Comparison of ENCODE assay signal across 1 cellular context in the genomic region with DNA sequence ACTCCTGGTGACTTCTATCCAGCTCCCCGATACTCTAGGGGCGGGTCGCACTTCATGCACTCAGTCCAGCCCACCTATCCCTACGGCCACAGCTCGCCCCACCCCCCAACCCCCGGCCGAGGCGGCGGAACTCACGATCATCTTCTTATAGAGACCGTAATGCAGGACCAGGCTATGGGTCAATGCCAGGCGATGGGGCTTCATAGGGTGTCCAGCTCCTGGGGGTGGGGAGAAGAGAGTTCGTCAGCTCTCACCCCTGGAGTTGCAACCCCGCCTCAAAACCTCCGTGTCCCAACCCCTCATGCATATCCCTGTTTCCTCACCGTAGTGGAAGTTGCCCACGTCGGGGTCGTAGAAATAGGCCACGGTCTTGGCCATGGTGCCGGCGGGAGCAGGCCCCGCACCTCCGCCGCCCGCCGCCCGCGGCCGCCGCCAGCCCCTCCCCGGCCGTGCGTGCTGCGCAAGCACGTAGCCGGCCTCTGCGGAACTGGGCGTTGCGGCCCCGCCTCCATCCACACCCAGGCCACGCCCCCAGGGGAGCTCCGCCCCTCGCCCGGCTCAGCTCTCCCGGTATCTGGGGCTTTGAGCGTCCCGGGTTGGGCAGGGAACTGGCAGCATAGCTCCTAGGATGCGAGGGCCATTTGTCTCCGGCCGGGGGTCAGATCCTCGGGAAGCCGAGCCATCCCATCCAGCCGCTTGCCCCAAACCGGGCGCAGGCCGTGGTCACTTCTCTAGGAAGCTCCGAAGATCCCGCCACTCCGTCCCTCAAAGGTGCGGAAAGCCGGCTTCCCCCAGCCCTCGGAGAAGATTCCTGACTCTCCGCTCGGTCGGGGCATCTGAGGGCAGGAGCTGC.
TF ChIP-seq lines count a peak whose summit lies in the region.

A gene (minus strand): TSS at position 437 of the 853 bp plus-strand sequence. CDS start 59 bp downstream, at position 378.
A gene with protein sequence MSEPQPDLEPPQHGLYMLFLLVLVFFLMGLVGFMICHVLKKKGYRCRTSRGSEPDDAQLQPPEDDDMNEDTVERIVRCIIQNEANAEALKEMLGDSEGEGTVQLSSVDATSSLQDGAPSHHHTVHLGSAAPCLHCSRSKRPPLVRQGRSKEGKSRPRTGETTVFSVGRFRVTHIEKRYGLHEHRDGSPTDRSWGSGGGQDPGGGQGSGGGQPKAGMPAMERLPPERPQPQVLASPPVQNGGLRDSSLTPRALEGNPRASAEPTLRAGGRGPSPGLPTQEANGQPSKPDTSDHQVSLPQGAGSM (plus strand): TSS at position 585 of the 853 bp plus-strand sequence. CDS start 1,229 bp downstream, outside the sequence.

TF ChIP-seq in HepG2, 621 proteins besides CTCF, POLR2A, EP300 and RAD21 (continued from another document and continues in another):
- TF ChIP-seq, protein P1, sequence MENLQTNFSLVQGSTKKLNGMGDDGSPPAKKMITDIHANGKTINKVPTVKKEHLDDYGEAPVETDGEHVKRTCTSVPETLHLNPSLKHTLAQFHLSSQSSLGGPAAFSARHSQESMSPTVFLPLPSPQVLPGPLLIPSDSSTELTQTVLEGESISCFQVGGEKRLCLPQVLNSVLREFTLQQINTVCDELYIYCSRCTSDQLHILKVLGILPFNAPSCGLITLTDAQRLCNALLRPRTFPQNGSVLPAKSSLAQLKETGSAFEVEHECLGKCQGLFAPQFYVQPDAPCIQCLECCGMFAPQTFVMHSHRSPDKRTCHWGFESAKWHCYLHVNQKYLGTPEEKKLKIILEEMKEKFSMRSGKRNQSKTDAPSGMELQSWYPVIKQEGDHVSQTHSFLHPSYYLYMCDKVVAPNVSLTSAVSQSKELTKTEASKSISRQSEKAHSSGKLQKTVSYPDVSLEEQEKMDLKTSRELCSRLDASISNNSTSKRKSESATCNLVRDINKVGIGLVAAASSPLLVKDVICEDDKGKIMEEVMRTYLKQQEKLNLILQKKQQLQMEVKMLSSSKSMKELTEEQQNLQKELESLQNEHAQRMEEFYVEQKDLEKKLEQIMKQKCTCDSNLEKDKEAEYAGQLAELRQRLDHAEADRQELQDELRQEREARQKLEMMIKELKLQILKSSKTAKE (CRISPR knock-in tag; IDR thresholded peaks at IDR 0.05; ENCODE audit: borderline replicate concordance), result no peak
- TF ChIP-seq, protein P2, sequence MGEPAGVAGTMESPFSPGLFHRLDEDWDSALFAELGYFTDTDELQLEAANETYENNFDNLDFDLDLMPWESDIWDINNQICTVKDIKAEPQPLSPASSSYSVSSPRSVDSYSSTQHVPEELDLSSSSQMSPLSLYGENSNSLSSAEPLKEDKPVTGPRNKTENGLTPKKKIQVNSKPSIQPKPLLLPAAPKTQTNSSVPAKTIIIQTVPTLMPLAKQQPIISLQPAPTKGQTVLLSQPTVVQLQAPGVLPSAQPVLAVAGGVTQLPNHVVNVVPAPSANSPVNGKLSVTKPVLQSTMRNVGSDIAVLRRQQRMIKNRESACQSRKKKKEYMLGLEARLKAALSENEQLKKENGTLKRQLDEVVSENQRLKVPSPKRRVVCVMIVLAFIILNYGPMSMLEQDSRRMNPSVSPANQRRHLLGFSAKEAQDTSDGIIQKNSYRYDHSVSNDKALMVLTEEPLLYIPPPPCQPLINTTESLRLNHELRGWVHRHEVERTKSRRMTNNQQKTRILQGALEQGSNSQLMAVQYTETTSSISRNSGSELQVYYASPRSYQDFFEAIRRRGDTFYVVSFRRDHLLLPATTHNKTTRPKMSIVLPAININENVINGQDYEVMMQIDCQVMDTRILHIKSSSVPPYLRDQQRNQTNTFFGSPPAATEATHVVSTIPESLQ (CRISPR knock-in tag; conservative IDR thresholded peaks at IDR 0.05), result no peak
- TF ChIP-seq ZNF30 (CRISPR knock-in tag; IDR thresholded peaks at IDR 0.05) (no peak), SETDB1 (CRISPR knock-in tag; IDR thresholded peaks at IDR 0.05; ENCODE audit: borderline replicate concordance) (no peak), ZNF776 (CRISPR knock-in tag; IDR thresholded peaks at IDR 0.05) (no peak), ZNF747 (CRISPR knock-in tag; IDR thresholded peaks at IDR 0.05; ENCODE audit: borderline replicate concordance) (peak; percentile 41; the same call in 1 of the 2 replicates), SCMH1 (CRISPR knock-in tag; IDR thresholded peaks at IDR 0.05; ENCODE audit: borderline replicate concordance) (no peak), ZNF558 (CRISPR knock-in tag; IDR thresholded peaks at IDR 0.05; ENCODE audit: borderline replicate concordance) (no peak), MED1 (CRISPR knock-in tag; IDR thresholded peaks at IDR 0.05) (0 out of 2 replicates have a peak, but pooled peaks have one; percentile 12), STAG1 (CRISPR knock-in tag; IDR thresholded peaks at IDR 0.05) (no peak), CCAR2 (optimal IDR thresholded peaks at IDR 0.05; ENCODE audit: low read depth, low read length) (no peak), THAP11 (CRISPR knock-in tag; IDR thresholded peaks at IDR 0.05) (peak; percentile 53; the same call in 1 of the 2 replicates), CAMTA2 (CRISPR knock-in tag; IDR thresholded peaks at IDR 0.05; ENCODE audit: borderline replicate concordance) (no peak; the same call in 1 of the 2 replicates), CEBPG (CRISPR knock-in tag; IDR thresholded peaks at IDR 0.05) (no peak), ZNF703 (CRISPR knock-in tag; IDR thresholded peaks at IDR 0.05; ENCODE audit: borderline replicate concordance) (no peak), ZNF260 (CRISPR knock-in tag; IDR thresholded peaks at IDR 0.05; ENCODE audit: borderline replicate concordance, low read depth) (no peak), ZFY (CRISPR knock-in tag; IDR thresholded peaks at IDR 0.05) (peak; percentile 93), ZC3H13 (CRISPR knock-in tag; IDR thresholded peaks at IDR 0.05) (no peak), ZNF891 (CRISPR knock-in tag; IDR thresholded peaks at IDR 0.05) (peak; percentile 76; the same call in 1 of the 2 replicates), SATB2 (CRISPR knock-in tag; IDR thresholded peaks at IDR 0.05) (no peak), CHCHD3 (CRISPR knock-in tag; IDR thresholded peaks at IDR 0.05) (no peak), ZNF761 (CRISPR knock-in tag; conservative IDR thresholded peaks at IDR 0.05) (no peak), SALL1 (CRISPR knock-in tag; IDR thresholded peaks at IDR 0.05) (peak; percentile 53), MED8 (CRISPR knock-in tag; IDR thresholded peaks at IDR 0.05; ENCODE audit: insufficient replicate concordance) (peak; percentile 20), NFRKB (IDR thresholded peaks at IDR 0.05) (no peak)
- TF ChIP-seq, protein P3, sequence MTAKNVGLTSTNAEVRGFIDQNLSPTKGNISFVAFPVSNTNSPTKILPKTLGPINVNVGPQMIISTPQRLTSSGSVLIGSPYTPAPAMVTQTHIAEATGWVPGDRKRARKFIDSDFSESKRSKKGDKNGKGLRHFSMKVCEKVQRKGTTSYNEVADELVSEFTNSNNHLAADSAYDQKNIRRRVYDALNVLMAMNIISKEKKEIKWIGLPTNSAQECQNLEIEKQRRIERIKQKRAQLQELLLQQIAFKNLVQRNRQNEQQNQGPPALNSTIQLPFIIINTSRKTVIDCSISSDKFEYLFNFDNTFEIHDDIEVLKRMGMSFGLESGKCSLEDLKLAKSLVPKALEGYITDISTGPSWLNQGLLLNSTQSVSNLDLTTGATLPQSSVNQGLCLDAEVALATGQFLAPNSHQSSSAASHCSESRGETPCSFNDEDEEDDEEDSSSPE (CRISPR knock-in tag; IDR thresholded peaks at IDR 0.05), result no peak
- TF ChIP-seq, protein P4, sequence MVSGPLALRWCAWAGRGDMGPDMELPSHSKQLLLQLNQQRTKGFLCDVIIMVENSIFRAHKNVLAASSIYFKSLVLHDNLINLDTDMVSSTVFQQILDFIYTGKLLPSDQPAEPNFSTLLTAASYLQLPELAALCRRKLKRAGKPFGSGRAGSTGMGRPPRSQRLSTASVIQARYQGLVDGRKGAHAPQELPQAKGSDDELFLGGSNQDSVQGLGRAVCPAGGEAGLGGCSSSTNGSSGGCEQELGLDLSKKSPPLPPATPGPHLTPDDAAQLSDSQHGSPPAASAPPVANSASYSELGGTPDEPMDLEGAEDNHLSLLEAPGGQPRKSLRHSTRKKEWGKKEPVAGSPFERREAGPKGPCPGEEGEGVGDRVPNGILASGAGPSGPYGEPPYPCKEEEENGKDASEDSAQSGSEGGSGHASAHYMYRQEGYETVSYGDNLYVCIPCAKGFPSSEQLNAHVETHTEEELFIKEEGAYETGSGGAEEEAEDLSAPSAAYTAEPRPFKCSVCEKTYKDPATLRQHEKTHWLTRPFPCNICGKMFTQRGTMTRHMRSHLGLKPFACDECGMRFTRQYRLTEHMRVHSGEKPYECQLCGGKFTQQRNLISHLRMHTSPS (CRISPR knock-in tag; IDR thresholded peaks at IDR 0.05; ENCODE audit: low read depth), result no peak
- TF ChIP-seq, protein P5, sequence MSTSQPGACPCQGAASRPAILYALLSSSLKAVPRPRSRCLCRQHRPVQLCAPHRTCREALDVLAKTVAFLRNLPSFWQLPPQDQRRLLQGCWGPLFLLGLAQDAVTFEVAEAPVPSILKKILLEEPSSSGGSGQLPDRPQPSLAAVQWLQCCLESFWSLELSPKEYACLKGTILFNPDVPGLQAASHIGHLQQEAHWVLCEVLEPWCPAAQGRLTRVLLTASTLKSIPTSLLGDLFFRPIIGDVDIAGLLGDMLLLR (CRISPR knock-in tag; IDR thresholded peaks at IDR 0.05), result 0 out of 2 replicates have a peak, but pooled peaks have one; percentile 29
- TF ChIP-seq, protein P6, sequence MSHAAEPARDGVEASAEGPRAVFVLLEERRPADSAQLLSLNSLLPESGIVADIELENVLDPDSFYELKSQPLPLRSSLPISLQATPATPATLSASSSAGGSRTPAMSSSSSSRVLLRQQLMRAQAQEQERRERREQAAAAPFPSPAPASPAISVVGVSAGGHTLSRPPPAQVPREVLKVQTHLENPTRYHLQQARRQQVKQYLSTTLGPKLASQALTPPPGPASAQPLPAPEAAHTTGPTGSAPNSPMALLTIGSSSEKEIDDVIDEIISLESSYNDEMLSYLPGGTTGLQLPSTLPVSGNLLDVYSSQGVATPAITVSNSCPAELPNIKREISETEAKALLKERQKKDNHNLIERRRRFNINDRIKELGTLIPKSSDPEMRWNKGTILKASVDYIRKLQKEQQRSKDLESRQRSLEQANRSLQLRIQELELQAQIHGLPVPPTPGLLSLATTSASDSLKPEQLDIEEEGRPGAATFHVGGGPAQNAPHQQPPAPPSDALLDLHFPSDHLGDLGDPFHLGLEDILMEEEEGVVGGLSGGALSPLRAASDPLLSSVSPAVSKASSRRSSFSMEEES (CRISPR knock-in tag; IDR thresholded peaks at IDR 0.05), result no peak
- TF ChIP-seq, protein P7, sequence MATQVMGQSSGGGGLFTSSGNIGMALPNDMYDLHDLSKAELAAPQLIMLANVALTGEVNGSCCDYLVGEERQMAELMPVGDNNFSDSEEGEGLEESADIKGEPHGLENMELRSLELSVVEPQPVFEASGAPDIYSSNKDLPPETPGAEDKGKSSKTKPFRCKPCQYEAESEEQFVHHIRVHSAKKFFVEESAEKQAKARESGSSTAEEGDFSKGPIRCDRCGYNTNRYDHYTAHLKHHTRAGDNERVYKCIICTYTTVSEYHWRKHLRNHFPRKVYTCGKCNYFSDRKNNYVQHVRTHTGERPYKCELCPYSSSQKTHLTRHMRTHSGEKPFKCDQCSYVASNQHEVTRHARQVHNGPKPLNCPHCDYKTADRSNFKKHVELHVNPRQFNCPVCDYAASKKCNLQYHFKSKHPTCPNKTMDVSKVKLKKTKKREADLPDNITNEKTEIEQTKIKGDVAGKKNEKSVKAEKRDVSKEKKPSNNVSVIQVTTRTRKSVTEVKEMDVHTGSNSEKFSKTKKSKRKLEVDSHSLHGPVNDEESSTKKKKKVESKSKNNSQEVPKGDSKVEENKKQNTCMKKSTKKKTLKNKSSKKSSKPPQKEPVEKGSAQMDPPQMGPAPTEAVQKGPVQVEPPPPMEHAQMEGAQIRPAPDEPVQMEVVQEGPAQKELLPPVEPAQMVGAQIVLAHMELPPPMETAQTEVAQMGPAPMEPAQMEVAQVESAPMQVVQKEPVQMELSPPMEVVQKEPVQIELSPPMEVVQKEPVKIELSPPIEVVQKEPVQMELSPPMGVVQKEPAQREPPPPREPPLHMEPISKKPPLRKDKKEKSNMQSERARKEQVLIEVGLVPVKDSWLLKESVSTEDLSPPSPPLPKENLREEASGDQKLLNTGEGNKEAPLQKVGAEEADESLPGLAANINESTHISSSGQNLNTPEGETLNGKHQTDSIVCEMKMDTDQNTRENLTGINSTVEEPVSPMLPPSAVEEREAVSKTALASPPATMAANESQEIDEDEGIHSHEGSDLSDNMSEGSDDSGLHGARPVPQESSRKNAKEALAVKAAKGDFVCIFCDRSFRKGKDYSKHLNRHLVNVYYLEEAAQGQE (IDR thresholded peaks at IDR 0.05; ENCODE audit: borderline replicate concordance in 1 of 2, low read depth in 1 of 2, low read length in 2 of 2), result no peak; a peak in 1 of 4 replicates
- TF ChIP-seq, protein P8, sequence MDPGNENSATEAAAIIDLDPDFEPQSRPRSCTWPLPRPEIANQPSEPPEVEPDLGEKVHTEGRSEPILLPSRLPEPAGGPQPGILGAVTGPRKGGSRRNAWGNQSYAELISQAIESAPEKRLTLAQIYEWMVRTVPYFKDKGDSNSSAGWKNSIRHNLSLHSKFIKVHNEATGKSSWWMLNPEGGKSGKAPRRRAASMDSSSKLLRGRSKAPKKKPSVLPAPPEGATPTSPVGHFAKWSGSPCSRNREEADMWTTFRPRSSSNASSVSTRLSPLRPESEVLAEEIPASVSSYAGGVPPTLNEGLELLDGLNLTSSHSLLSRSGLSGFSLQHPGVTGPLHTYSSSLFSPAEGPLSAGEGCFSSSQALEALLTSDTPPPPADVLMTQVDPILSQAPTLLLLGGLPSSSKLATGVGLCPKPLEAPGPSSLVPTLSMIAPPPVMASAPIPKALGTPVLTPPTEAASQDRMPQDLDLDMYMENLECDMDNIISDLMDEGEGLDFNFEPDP (CRISPR knock-in tag; conservative IDR thresholded peaks at IDR 0.05), result no peak
- TF ChIP-seq, protein P9, sequence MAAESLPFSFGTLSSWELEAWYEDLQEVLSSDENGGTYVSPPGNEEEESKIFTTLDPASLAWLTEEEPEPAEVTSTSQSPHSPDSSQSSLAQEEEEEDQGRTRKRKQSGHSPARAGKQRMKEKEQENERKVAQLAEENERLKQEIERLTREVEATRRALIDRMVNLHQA (CRISPR knock-in tag; IDR thresholded peaks at IDR 0.05), result no peak
- TF ChIP-seq, protein P10, sequence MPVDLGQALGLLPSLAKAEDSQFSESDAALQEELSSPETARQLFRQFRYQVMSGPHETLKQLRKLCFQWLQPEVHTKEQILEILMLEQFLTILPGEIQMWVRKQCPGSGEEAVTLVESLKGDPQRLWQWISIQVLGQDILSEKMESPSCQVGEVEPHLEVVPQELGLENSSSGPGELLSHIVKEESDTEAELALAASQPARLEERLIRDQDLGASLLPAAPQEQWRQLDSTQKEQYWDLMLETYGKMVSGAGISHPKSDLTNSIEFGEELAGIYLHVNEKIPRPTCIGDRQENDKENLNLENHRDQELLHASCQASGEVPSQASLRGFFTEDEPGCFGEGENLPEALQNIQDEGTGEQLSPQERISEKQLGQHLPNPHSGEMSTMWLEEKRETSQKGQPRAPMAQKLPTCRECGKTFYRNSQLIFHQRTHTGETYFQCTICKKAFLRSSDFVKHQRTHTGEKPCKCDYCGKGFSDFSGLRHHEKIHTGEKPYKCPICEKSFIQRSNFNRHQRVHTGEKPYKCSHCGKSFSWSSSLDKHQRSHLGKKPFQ (CRISPR knock-in tag; IDR thresholded peaks at IDR 0.05; ENCODE audit: insufficient replicate concordance), result peak; percentile 46
